Comparison of ENCODE assay signal across 11 cellular contexts in genomic region chr6:15907914-15908518, GRCh38.
DNase-seq lines count a peak whose midpoint lies in the region; ATAC-seq, FAIRE-seq and TF ChIP-seq lines count a peak whose summit lies in the region.
"Had no signal": no experiment of that assay in that cellular context is flagged by ENCODE, and none has a peak within 500 bp of the region (broad histone marks: within the 10 kb centered on the region; RNA-seq: fewer than 3 reads in every experiment).

No MANE protein-coding gene starts in this region.

- H3K36me3 Mint-ChIP-seq in T-helper 2 cell treated with Interferon-gamma antibody and Interleukin-4, amounts not matched to agents 5 μg/mL and 100 μg/mL, for 36 hours (ENCODE audit: low read depth): peaks cover 3% of the 10 kb centered on the region
- no peaks in the 10 kb centered on the region for H3K36me3 Mint-ChIP-seq in CD4-positive, alpha-beta T cell (ENCODE audit: low read depth)
- H3K36me3 Mint-ChIP-seq: activated CD4-positive, alpha-beta memory T cell treated with anti-CD3 and anti-CD28 coated beads for 36 hours had no signal

- H3K4me2 ChIP-seq in OCI-LY3 (ENCODE audit: low read length): peak overlapping the region; percentile 14
- H3K4me2 ChIP-seq in hepatocyte: peak overlapping the region; percentile 6

- peaks cover 67% of the 10 kb centered on the region for H3K4me1 Mint-ChIP-seq in T-helper 2 cell treated with Interferon-gamma antibody and Interleukin-4, amounts not matched to agents 5 μg/mL and 100 μg/mL, for 36 hours (ENCODE audit: low read depth)
- H3K4me1 Mint-ChIP-seq in CD4-positive, alpha-beta T cell (ENCODE audit: low read depth): no peaks in the 10 kb centered on the region

- H3K36me3 ChIP-seq in OCI-LY3 (replicated peaks; ENCODE audit: low read depth, low read length) (no peaks in the 10 kb centered on the region), hepatocyte (replicated peaks; ENCODE audit: insufficient read depth, low read depth) (no peaks in the 10 kb centered on the region)
- H3K36me3 ChIP-seq: cardiac muscle cell, thoracic aorta had no signal

- H3K9me2 ChIP-seq in hepatocyte (replicated peaks; ENCODE audit: insufficient read depth): no peaks in the 10 kb centered on the region

- H3K9me3 ChIP-seq in OCI-LY3 (ENCODE audit: insufficient read depth, low read length) (no peaks in the 10 kb centered on the region), hepatocyte (ENCODE audit: low read depth) (no peaks in the 10 kb centered on the region)
- no peaks in the 10 kb centered on the region for H3K9me3 ChIP-seq in CD4-positive, alpha-beta T cell (ENCODE audit: control insufficient read depth, low read length)
- H3K9me3 ChIP-seq: thoracic aorta had no signal

- H3K79me2 ChIP-seq in OCI-LY3 (ENCODE audit: low read length) (no peaks in the 10 kb centered on the region), hepatocyte (no peaks in the 10 kb centered on the region)

- ATAC-seq in HG03520 (IDR thresholded peaks at IDR 0.05; ENCODE audit: unreplicated experiment): no peak
- no peak for ATAC-seq in CD4-positive, alpha-beta T cell (ENCODE audit: poor library complexity)

- H3K4me3 Mint-ChIP-seq in T-helper 2 cell treated with Interferon-gamma antibody and Interleukin-4, amounts not matched to agents 5 μg/mL and 100 μg/mL, for 36 hours: no peak overlapping the region
- H3K4me3 Mint-ChIP-seq in CD4-positive, alpha-beta T cell: no peak overlapping the region
- H3K4me3 Mint-ChIP-seq: activated CD4-positive, alpha-beta memory T cell treated with anti-CD3 and anti-CD28 coated beads for 36 hours had no signal

- H3K4me1 ChIP-seq in OCI-LY3 (ENCODE audit: low read length) (peaks cover 49% of the 10 kb centered on the region), hepatocyte (ENCODE audit: insufficient read depth) (peaks cover 15% of the 10 kb centered on the region)

- CTCF ChIA-PET in CD4-positive, alpha-beta T cell (lab: Charles Lee): interaction anchor here (1.6 kb wide), 1 partner anchor 9 kb away, joined by 3 read pairs; no protein-coding TSS in a partner anchor

- no peak for DNase-seq in T-helper 2 cell treated with Interferon-gamma antibody and Interleukin-4, amounts not matched to agents 5 μg/mL and 100 μg/mL, for 36 hours (ENCODE audit: low spot score)
- DNase-seq in T-helper 2 cell (no peak), hepatocyte (ENCODE audit: low spot score) (peak; percentile 66), GF-D8 (lab: John Stamatoyannopoulos, UW) (no peak), RCC 7860 (ENCODE audit: low spot score) (no peak)
- DNase-seq in CD4-positive, alpha-beta T cell: no peak
- DNase-seq: activated CD4-positive, alpha-beta memory T cell treated with anti-CD3 and anti-CD28 coated beads for 36 hours had no signal

- H3K9ac ChIP-seq in OCI-LY3 (ENCODE audit: low read length): peak overlapping the region; percentile 8; the same call in 1 of the 2 replicates

- H3K27ac Mint-ChIP-seq in T-helper 2 cell treated with Interferon-gamma antibody and Interleukin-4, amounts not matched to agents 5 μg/mL and 100 μg/mL, for 36 hours: peak overlapping the region; percentile 76
- no peak overlapping the region for H3K27ac Mint-ChIP-seq in CD4-positive, alpha-beta T cell
- H3K27ac Mint-ChIP-seq: activated CD4-positive, alpha-beta memory T cell treated with anti-CD3 and anti-CD28 coated beads for 36 hours had no signal

- 46% methylated on average over 11 of the region's 11 CpGs for WGBS in hepatocyte (ENCODE audit: low lambda C conversion rate, missing lambda C conversion rate)

- peaks cover 5% of the 10 kb centered on the region for H3K9me3 Mint-ChIP-seq in T-helper 2 cell treated with Interferon-gamma antibody and Interleukin-4, amounts not matched to agents 5 μg/mL and 100 μg/mL, for 36 hours
- no peaks in the 10 kb centered on the region for H3K9me3 Mint-ChIP-seq in CD4-positive, alpha-beta T cell
- H3K9me3 Mint-ChIP-seq: activated CD4-positive, alpha-beta memory T cell treated with anti-CD3 and anti-CD28 coated beads for 36 hours had no signal

- H3K27ac ChIP-seq in OCI-LY3 (ENCODE audit: low read length) (no peak overlapping the region), hepatocyte (peak overlapping the region; percentile 64)
- H3K27ac ChIP-seq in CD4-positive, alpha-beta T cell (ENCODE audit: low read depth, low read length): no peak overlapping the region
- H3K27ac ChIP-seq: cardiac muscle cell, thoracic aorta had no signal

- no peaks in the 10 kb centered on the region for H3K27me3 Mint-ChIP-seq in T-helper 2 cell treated with Interferon-gamma antibody and Interleukin-4, amounts not matched to agents 5 μg/mL and 100 μg/mL, for 36 hours (ENCODE audit: low read depth)
- H3K27me3 Mint-ChIP-seq in CD4-positive, alpha-beta T cell: no peaks in the 10 kb centered on the region

- H3K27me3 ChIP-seq in OCI-LY3 (ENCODE audit: low read depth, low read length) (no peaks in the 10 kb centered on the region), hepatocyte (no peaks in the 10 kb centered on the region)
- H3K27me3 ChIP-seq in CD4-positive, alpha-beta T cell (ENCODE audit: control insufficient read depth, insufficient read depth, low read length): no peaks in the 10 kb centered on the region
- H3K27me3 ChIP-seq: cardiac muscle cell had no signal

- TF ChIP-seq CTCF in OCI-LY3 (IDR thresholded peaks at IDR 0.05; ENCODE audit: low read depth, low read length): no peak
- no peak for TF ChIP-seq CTCF in hepatocyte (IDR thresholded peaks at IDR 0.05; ENCODE audit: poor library complexity)
- no peak for TF ChIP-seq CTCF in CD4-positive, alpha-beta T cell (IDR thresholded peaks at IDR 0.05)

- H4K20me1 ChIP-seq in OCI-LY3 (ENCODE audit: insufficient read depth, low read length) (no peaks in the 10 kb centered on the region), hepatocyte (ENCODE audit: insufficient read depth, poor library complexity, severe bottlenecking) (no peaks in the 10 kb centered on the region)

- H2AFZ ChIP-seq in OCI-LY3 (ENCODE audit: low read depth, low read length) (peak overlapping the region; percentile 52), hepatocyte (no peak overlapping the region)

- POLR2A ChIA-PET in CD4-positive, alpha-beta T cell (lab: Charles Lee): no interaction called here

- no peak overlapping the region for H3K4me3 ChIP-seq in OCI-LY3 (ENCODE audit: low read length)
- H3K4me3 ChIP-seq in hepatocyte: no peak overlapping the region
- H3K4me3 ChIP-seq: cardiac muscle cell, thoracic aorta had no signal

- intact Hi-C loops in CD4-positive, alpha-beta T cell (cut with DNase I, micrococcal nuclease): no loop called here

- FAIRE-seq in RCC 7860 (lab: Jason Lieb, UNC): no peak
